Comparison of ENCODE assay signal across 8 cellular contexts in genomic region chr19:44356383-44357111, GRCh38. TPM values are rescaled to one million over a fixed set of nuclear protein-coding genes. Genes with fewer than 3 reads are reported as not detected.
DNase-seq lines count a peak whose midpoint lies in the region; ATAC-seq and TF ChIP-seq lines count a peak whose summit lies in the region.

Gene ZNF112 (minus strand): TSS chr19:44356680. CDS start chr19:44340539, 16,141 bp downstream.

- ATAC-seq in GM21786 (IDR thresholded peaks at IDR 0.05; ENCODE audit: unreplicated experiment) = no peak

- peak within 1 kb of the TSS; percentile 88 for H3K4me3 ChIP-seq in AG04450 (ENCODE audit: low read depth, low read length)

- CTCF ChIA-PET in AG04450 (lab: Charles Lee) = interaction anchor here (0.6 kb wide), 2 partner anchors 9 to 19 kb away, joined by 3 to 6 read pairs; no protein-coding TSS in a partner anchor

- no peaks in the 10 kb centered on the region for H3K27me3 ChIP-seq in AG04450 (ENCODE audit: control insufficient read depth, insufficient read depth, low read length)

- H3K36me3 Mint-ChIP-seq in activated T-helper 2 cell treated with anti-CD3 and anti-CD28 coated beads, Interferon-gamma antibody, Interleukin-2, Interleukin-4, amounts not matched to agents 10 μg/mL and 5 μg/mL and 100 μg/mL, durations not matched to agents 14 hours and 24 hours and 36 hours (ENCODE audit: low read depth) = no peaks in the 10 kb centered on the region

- no peak for TF ChIP-seq CTCF in AG04450 (IDR thresholded peaks at IDR 0.05; ENCODE audit: low read depth, low read length)

- H3K27me3 Mint-ChIP-seq in activated T-helper 2 cell treated with anti-CD3 and anti-CD28 coated beads, Interferon-gamma antibody, Interleukin-2, Interleukin-4, amounts not matched to agents 10 μg/mL and 5 μg/mL and 100 μg/mL, durations not matched to agents 14 hours and 24 hours and 36 hours (ENCODE audit: low read depth) = no peaks in the 10 kb centered on the region

- no peak within 1 kb of the TSS for H3K4me3 Mint-ChIP-seq in activated T-helper 2 cell treated with anti-CD3 and anti-CD28 coated beads, Interferon-gamma antibody, Interleukin-2, Interleukin-4, amounts not matched to agents 10 μg/mL and 5 μg/mL and 100 μg/mL, durations not matched to agents 14 hours and 24 hours and 36 hours (ENCODE audit: low read depth)

- H3K4me1 Mint-ChIP-seq in activated T-helper 2 cell treated with anti-CD3 and anti-CD28 coated beads, Interferon-gamma antibody, Interleukin-2, Interleukin-4, amounts not matched to agents 10 μg/mL and 5 μg/mL and 100 μg/mL, durations not matched to agents 14 hours and 24 hours and 36 hours (ENCODE audit: low read depth) = no peaks in the 10 kb centered on the region

- H3K9me3 ChIP-seq in AG04450 (ENCODE audit: control insufficient read depth, insufficient read depth, low read length) = no peaks in the 10 kb centered on the region

- H3K27ac ChIP-seq in AG04450 (ENCODE audit: low read depth, low read length) = no peak within 1 kb of the TSS

- H3K9me3 Mint-ChIP-seq in activated T-helper 2 cell treated with anti-CD3 and anti-CD28 coated beads, Interferon-gamma antibody, Interleukin-2, Interleukin-4, amounts not matched to agents 10 μg/mL and 5 μg/mL and 100 μg/mL, durations not matched to agents 14 hours and 24 hours and 36 hours = peaks cover 63% of the 10 kb centered on the region

- H3K27ac Mint-ChIP-seq in activated T-helper 2 cell treated with anti-CD3 and anti-CD28 coated beads, Interferon-gamma antibody, Interleukin-2, Interleukin-4, amounts not matched to agents 10 μg/mL and 5 μg/mL and 100 μg/mL, durations not matched to agents 14 hours and 24 hours and 36 hours = no peak within 1 kb of the TSS

- intact Hi-C loops in posterior vena cava (cut with DNase I) = no loop called here
- intact Hi-C loops in activated T-helper 2 cell treated with anti-CD3 and anti-CD28 coated beads, Interferon-gamma antibody, Interleukin-2, Interleukin-4, amounts not matched to agents 10 μg/mL and 5 μg/mL and 100 μg/mL, durations not matched to agents 14 hours and 24 hours and 36 hours (cut with micrococcal nuclease) = no loop called here

- POLR2A ChIA-PET in AG04450 (lab: Yijun Ruan, JAX) = interaction anchor here (0.6 kb wide), 1 partner anchor 261 kb away, joined by 3 read pairs; no protein-coding TSS in a partner anchor

- DNase-seq in AG04450 (ENCODE audit: low read depth, low spot score) (peak; percentile 69), HCEC 1CT (peak; percentile 87), NCI-H748 treated with DMSO at 0.1 percent for 48 hours (lab: John Stamatoyannopoulos, UW) (peak; percentile 93), brain pericyte (ENCODE audit: low read depth, low spot score) (peak; percentile 53), iPS DF 19.7 (ENCODE audit: low read depth, low spot score) (peak; percentile 93), posterior vena cava (ENCODE audit: low spot score) (peak; percentile 93)
- no peak for DNase-seq in activated T-helper 2 cell treated with anti-CD3 and anti-CD28 coated beads, Interferon-gamma antibody, Interleukin-2, Interleukin-4, amounts not matched to agents 10 μg/mL and 5 μg/mL and 100 μg/mL, durations not matched to agents 14 hours and 24 hours and 36 hours (ENCODE audit: low spot score)

RNA-seq across cellular contexts. Expression of gene ZNF112, which starts in this region (rescaled TPM):
- polyA plus RNA-seq in AG04450 (2011; rRNA removed) = 5.2 and 6.9 TPM in 2 replicates
- 6.4 and 10.4 TPM in 2 replicates for polyA minus RNA-seq in AG04450 (2011; rRNA and poly(A)+ RNA removed)
- 1 to 10 TPM; 5.2 to 7.9 TPM for total RNA-seq in posterior vena cava
- not detected in 2 replicates for total RNA-seq in activated T-helper 2 cell treated with anti-CD3 and anti-CD28 coated beads, Interferon-gamma antibody, Interleukin-2, Interleukin-4, amounts not matched to agents 10 μg/mL and 5 μg/mL and 100 μg/mL, durations not matched to agents 14 hours and 24 hours and 36 hours
